ENCODE assay signal across 9 cellular contexts in the genomic region with DNA sequence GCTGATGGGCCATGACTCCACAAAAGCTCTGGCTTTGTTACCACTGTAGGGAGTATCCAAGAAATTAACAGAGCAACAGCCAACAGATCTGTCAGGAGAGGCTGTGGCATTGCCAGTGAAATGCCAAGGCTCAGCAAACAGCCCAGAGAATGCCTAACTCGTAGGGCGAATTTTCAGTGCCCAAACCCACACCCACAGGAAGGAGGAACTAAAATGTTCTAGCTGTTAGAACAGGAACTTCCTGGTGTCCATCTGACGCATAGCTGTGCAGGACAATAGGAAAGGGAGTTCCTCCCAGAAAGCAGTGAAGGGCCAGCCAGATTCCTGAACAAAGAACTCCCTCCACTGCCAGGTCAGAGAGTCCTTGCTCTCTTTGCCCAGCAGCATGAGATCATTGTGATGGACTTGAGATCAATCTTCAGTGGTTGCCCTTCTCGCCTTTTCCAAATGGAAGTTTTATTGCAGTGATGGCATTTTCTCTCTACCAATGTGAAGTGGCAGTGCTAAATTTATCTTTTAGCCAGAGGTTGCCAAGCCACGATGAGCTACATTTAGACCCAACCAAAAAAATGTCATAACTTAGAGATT.
DNase-seq lines count a peak whose midpoint lies in the region; ATAC-seq and TF ChIP-seq lines count a peak whose summit lies in the region.
"Had no signal": no experiment of that assay in that cellular context is flagged by ENCODE, and none has a peak within 500 bp of the region (broad histone marks: within the 10 kb centered on the region; RNA-seq: fewer than 3 reads in every experiment).

No MANE protein-coding gene starts in this region.

- no peaks in the 10 kb centered on the region for H4K20me1 ChIP-seq in PC-3 (ENCODE audit: low read length)

- H3K9me3 ChIP-seq in PC-3 (ENCODE audit: low read length) (no peaks in the 10 kb centered on the region), duodenal mucosa (ENCODE audit: control insufficient read depth in 1 of 2, low read length in 2 of 2) (no peaks in the 10 kb centered on the region), thoracic aorta (no peaks in the 10 kb centered on the region)

- ATAC-seq in PC-3 (no peak), thoracic aorta (ENCODE audit: insufficient number of reproducible peaks, low FRiP score, low read depth) (peak; percentile 42), GM19467 (IDR thresholded peaks at IDR 0.05; ENCODE audit: unreplicated experiment) (no peak), GM21723 (IDR thresholded peaks at IDR 0.05; ENCODE audit: unreplicated experiment) (no peak), HG03175 (IDR thresholded peaks at IDR 0.05; ENCODE audit: unreplicated experiment) (no peak)

- H3K27me3 ChIP-seq in PC-3 (ENCODE audit: low read length) (no peaks in the 10 kb centered on the region), duodenal mucosa (ENCODE audit: control insufficient read depth in 1 of 2, insufficient read depth in 2 of 2, low read length in 2 of 2) (no peaks in the 10 kb centered on the region), thoracic aorta (replicated peaks; ENCODE audit: insufficient read depth) (no peaks in the 10 kb centered on the region)

- TF ChIP-seq CTCF in PC-3 (conservative IDR thresholded peaks at IDR 0.05; ENCODE audit: low read depth, low read length) (no peak), thoracic aorta (IDR thresholded peaks at IDR 0.05) (no peak)

- H3K9ac ChIP-seq in PC-3 (ENCODE audit: low read length) (no peak overlapping the region), duodenal mucosa (ENCODE audit: low read depth in 1 of 2, low read length in 2 of 2) (no peak overlapping the region)

- H3K36me3 ChIP-seq in PC-3 (ENCODE audit: low read depth, low read length) (no peaks in the 10 kb centered on the region), duodenal mucosa (ENCODE audit: control insufficient read depth in 1 of 2, insufficient read depth in 2 of 2, low read length in 2 of 2) (no peaks in the 10 kb centered on the region), thoracic aorta (no peaks in the 10 kb centered on the region)

- H3K27ac ChIP-seq in PC-3 (ENCODE audit: low read length) (no peak overlapping the region), duodenal mucosa (ENCODE audit: low read depth, low read length) (peak overlapping the region; percentile 26), thoracic aorta (peak overlapping the region; percentile 91 to 97)

- intact Hi-C loops in PC-3 (cut with micrococcal nuclease) = no loop called here

- H3K9me2 ChIP-seq in PC-3 (replicated peaks; ENCODE audit: low read length) = no peaks in the 10 kb centered on the region

- CTCF ChIA-PET in PC-3 (lab: Charles Lee) = no interaction called here

- H3K4me3 ChIP-seq in PC-3 (ENCODE audit: low read length) (no peak overlapping the region), duodenal mucosa (ENCODE audit: low read depth in 1 of 2, low read length in 2 of 2) (no peak overlapping the region), thoracic aorta (peak overlapping the region; percentile 37)

- H3K4me1 ChIP-seq in PC-3 (ENCODE audit: insufficient read depth, low read length) (no peaks in the 10 kb centered on the region; the same call in none of the 2 replicates), duodenal mucosa (ENCODE audit: control insufficient read depth in 1 of 2, insufficient read depth in 2 of 2, low read length in 2 of 2) (no peaks in the 10 kb centered on the region), thoracic aorta (ENCODE audit: control insufficient read depth in 1 of 2, low read depth in 2 of 2) (peaks cover 19 to 45% of the 10 kb centered on the region in 2 donors)

- DNase-seq in PC-3 (peak; percentile 23), lung microvascular endothelial cell (ENCODE audit: low read depth in 2 of 2) (peak; percentile 92), thoracic aorta (ENCODE audit: low spot score) (no peak), NCI-H2081 (lab: John Stamatoyannopoulos, UW) (no peak)
- DNase-seq: stimulated activated naive CD4-positive, alpha-beta T cell treated with Interleukin-2 at 50 U/mL for 16 hours had no signal

- no peak overlapping the region for H3K4me2 ChIP-seq in PC-3 (ENCODE audit: low read length)

- no TSS peak for BruUV-seq in PC-3 (replicated peaks; lab: Mats Ljungman, UMichigan)

- H2AFZ ChIP-seq in PC-3 (ENCODE audit: low read length) = no peak overlapping the region; the same call in 1 of the 2 replicates

- no peaks in the 10 kb centered on the region for H3K79me2 ChIP-seq in PC-3 (ENCODE audit: low read length)

- POLR2A ChIA-PET in PC-3 (lab: Charles Lee; ENCODE audit: unreplicated experiment) = no interaction called here

- H3F3A ChIP-seq in PC-3 (ENCODE audit: low read length, unreplicated experiment) = no peaks in the 10 kb centered on the region

Comparison
In these comparisons a context has a peak if more than half of its experiments do, and no peak if none do; other contexts are left out.
1. DNase-seq: peak in PC-3 (single experiment) and lung microvascular endothelial cell (2 of 2); none in thoracic aorta (single experiment) and NCI-H2081 (0 of 2).